ENCODE assay signal across 8 cellular contexts in genomic region chr15:31870336-31871158, GRCh38. TPM values are rescaled to one million over a fixed set of nuclear protein-coding genes. Genes with fewer than 3 reads are reported as not detected.
DNase-seq lines count a peak whose midpoint lies in the region; ATAC-seq and TF ChIP-seq lines count a peak whose summit lies in the region.

Gene OTUD7A (minus strand): TSS chr15:31870673.

- TF ChIP-seq POLR2A in prostate gland (IDR thresholded peaks at IDR 0.05): no peak

- no peak for TF ChIP-seq CTCF in GM12875 (IDR thresholded peaks at IDR 0.05; ENCODE audit: borderline replicate concordance, insufficient read depth, low read depth, low read length)
- peak in 1 of 2 donors; percentile 34 for TF ChIP-seq CTCF in right atrium auricular region (IDR thresholded peaks at IDR 0.05)
- peak in 2 of 4 experiments; percentile 6 to 8 for TF ChIP-seq CTCF in prostate gland (IDR thresholded peaks at IDR 0.05)
- no peak for TF ChIP-seq CTCF in upper lobe of right lung (IDR thresholded peaks at IDR 0.05)

- intact Hi-C loops in prostate gland (cut with DNase I): no loop called here
- intact Hi-C loops in upper lobe of right lung (cut with DNase I): no loop called here

- H3K4me3 ChIP-seq in GM12875 (ENCODE audit: low read depth, low read length): peak within 1 kb of the TSS; percentile 61
- H3K4me3 ChIP-seq in right atrium auricular region: peak within 1 kb of the TSS; percentile 55 to 65
- peak within 1 kb of the TSS; percentile 52 to 57 for H3K4me3 ChIP-seq in prostate gland
- peak within 1 kb of the TSS; percentile 63 for H3K4me3 ChIP-seq in upper lobe of right lung

- ATAC-seq in HG02678 (IDR thresholded peaks at IDR 0.05; ENCODE audit: unreplicated experiment) (peak; percentile 92), upper lobe of right lung (peak; percentile 97)

- H3K9me3 ChIP-seq in right atrium auricular region (no peaks in the 10 kb centered on the region), prostate gland (no peaks in the 10 kb centered on the region), upper lobe of right lung (no peaks in the 10 kb centered on the region)

- H3K36me3 ChIP-seq in right atrium auricular region: no peaks in the 10 kb centered on the region
- no peaks in the 10 kb centered on the region for H3K36me3 ChIP-seq in prostate gland
- no peaks in the 10 kb centered on the region for H3K36me3 ChIP-seq in upper lobe of right lung

- H3K4me1 ChIP-seq in right atrium auricular region (peaks cover 0 to 9% of the 10 kb centered on the region in 2 donors), prostate gland (replicated peaks) (no peaks in the 10 kb centered on the region), upper lobe of right lung (peaks cover 7% of the 10 kb centered on the region)

- H3K27me3 ChIP-seq in right atrium auricular region: no peaks in the 10 kb centered on the region
- H3K27me3 ChIP-seq in prostate gland (replicated peaks; ENCODE audit: insufficient read depth): no peaks in the 10 kb centered on the region
- no peaks in the 10 kb centered on the region for H3K27me3 ChIP-seq in upper lobe of right lung

- H3K27ac ChIP-seq in right atrium auricular region (peak within 1 kb of the TSS; percentile 85 to 92), prostate gland (peak within 1 kb of the TSS; percentile 69 to 81), upper lobe of right lung (peak within 1 kb of the TSS; percentile 70)

- DNase-seq in NCI-H1417 (lab: John Stamatoyannopoulos, UW) (peak; percentile 85 to 97 (median 91)), T-helper 1 cell (peak; percentile 71 to 84 (median 73)), amniotic stem cell (lab: John Stamatoyannopoulos, UW) (peak; percentile 49), right atrium auricular region (ENCODE audit: low spot score) (peak; percentile 74), prostate gland (ENCODE audit: low spot score) (peak; percentile 83), upper lobe of right lung (peak; percentile 94)

- under 1% methylated on average over 54 of the region's 120 CpGs for WGBS in prostate gland

RNA-seq across cellular contexts. Expression of gene OTUD7A, which starts in this region (rescaled TPM):
- total RNA-seq in right atrium auricular region (1 to 10 TPM; 1.0 to 5.2 TPM), prostate gland (10 to 100 TPM in 1 of 2 donors, under 1 TPM in 1; 0.96 to 12.0 TPM), upper lobe of right lung (2.8 TPM)

Comparison
In these comparisons a context has a peak if more than half of its experiments do, and no peak if none do; other contexts are left out.
1. Peak in every context shown above with its lines: DNase-seq, ATAC-seq, H3K4me3 ChIP-seq and H3K27ac ChIP-seq.